In genomic region chrX:66262807-66263206, GRCh38 we compare ENCODE assay signal across 26 cellular contexts.
"Had no signal": no experiment of that assay in that cellular context is flagged by ENCODE, and none has a peak within 500 bp of the region (broad histone marks: within the 10 kb centered on the region; RNA-seq: fewer than 3 reads in every experiment).

No MANE protein-coding gene starts in this region.

- H3K36me3 ChIP-seq: colonic mucosa, esophagus squamous epithelium, gastrocnemius medialis, left lung, lower lobe of right lung had no signal

- H3K9me3 ChIP-seq: colonic mucosa, esophagus squamous epithelium, gastrocnemius medialis, heart right ventricle, left lung, lower lobe of right lung, mucosa of descending colon had no signal

- H3K27me3 ChIP-seq: colonic mucosa, esophagus squamous epithelium, gastrocnemius medialis, left lung had no signal

- H3K4me1 ChIP-seq: colonic mucosa, esophagus squamous epithelium, gastrocnemius medialis, heart right ventricle, left lung, lower lobe of right lung had no signal

- FAIRE-seq: endometrium, islet of Langerhans, keratinocyte had no signal

- H3K4me3 ChIP-seq: colonic mucosa, esophagus squamous epithelium, gastrocnemius medialis, heart right ventricle, left lung, lower lobe of right lung, mucosa of descending colon had no signal

- H3K27ac ChIP-seq: colonic mucosa, epithelial cell of prostate, esophagus squamous epithelium, gastrocnemius medialis, heart right ventricle, left lung, lower lobe of right lung had no signal

- DNase-seq: colonic mucosa; cortex of kidney; effector CD8-positive, alpha-beta T cell; effector memory CD8-positive, alpha-beta T cell; endodermal cell; erythroblast; esophagus squamous epithelium; foreskin fibroblast; foreskin melanocyte; gastrocnemius medialis; glutamatergic neuron; head of caudate nucleus; heart right ventricle; hippocampal formation; left cardiac atrium; left lung; left ventricle myocardium superior; lower lobe of right lung; mesenchymal stem cell; mucosa of descending colon; naive B cell had no signal

- ATAC-seq: effector memory CD8-positive, alpha-beta T cell; esophagus mucosa; gastrocnemius medialis; heart right ventricle; left cardiac atrium; left lung; left ventricle myocardium superior; lower lobe of right lung; mucosa of descending colon had no signal
